In the genomic region with DNA sequence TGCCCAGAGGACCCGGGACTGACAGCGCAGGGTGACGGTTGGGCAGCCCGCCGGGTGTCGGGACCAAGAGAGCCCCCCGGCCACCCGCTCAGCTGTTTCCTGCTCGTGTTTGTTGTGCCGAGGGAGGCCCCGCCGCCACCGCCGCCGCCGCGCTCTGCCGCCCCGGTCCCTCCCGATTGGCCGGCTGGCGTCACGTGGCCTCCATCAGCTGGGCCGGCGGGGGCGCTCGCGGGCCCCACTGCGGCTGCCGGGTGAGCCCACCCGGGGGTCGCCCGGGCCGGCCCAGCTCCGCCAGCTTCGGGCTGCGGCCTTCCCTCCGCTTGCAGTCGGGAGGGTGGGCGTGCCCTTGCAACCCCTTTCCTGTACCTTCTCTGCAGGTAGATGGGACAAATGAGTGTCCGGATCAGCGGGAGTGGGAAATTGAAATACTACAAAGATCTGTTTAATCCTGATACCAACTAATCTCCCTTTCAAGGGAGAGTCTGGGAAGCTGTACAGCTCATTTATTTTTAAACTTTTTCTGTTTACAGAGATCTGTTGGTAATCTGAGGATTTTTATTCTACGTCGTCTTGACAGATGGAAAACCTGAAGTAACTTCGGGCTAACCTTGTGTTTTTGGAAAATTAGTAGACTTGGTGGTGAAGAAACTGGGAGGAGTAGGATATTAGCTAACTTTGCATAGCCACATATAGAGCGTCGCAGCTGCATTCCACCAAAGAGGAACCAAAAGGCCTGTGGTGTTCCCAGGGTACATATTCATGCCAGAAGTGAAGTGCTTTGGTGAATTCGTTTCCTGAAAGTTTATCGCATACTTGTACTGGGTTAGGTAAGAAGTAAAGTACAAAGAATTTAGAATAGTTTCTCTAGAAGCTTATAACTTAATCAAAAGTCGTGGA, we compare ENCODE assay signal across 8 cellular contexts. TPM values are rescaled to one million over a fixed set of nuclear protein-coding genes. Genes with fewer than 3 reads are reported as not detected.
DNase-seq lines count a peak whose midpoint lies in the region; ATAC-seq and TF ChIP-seq lines count a peak whose summit lies in the region.

No MANE protein-coding gene starts in this region.

- intact Hi-C loops in right cardiac atrium (cut with DNase I) (no loop called here), uterus (cut with DNase I; ENCODE audit: low total_unique reads) (no loop called here)

- H3K27ac ChIP-seq in right cardiac atrium (ENCODE audit: low read length): peak overlapping the region; percentile 69
- H3K27ac ChIP-seq in uterus: peak overlapping the region; percentile 96 to 100

- ATAC-seq in GM21528 (IDR thresholded peaks at IDR 0.05; ENCODE audit: low FRiP score, unreplicated experiment): peak; percentile 30
- ATAC-seq in right cardiac atrium: peak; percentile 38 to 49

- in situ Hi-C loops in Caki2 (cut with HindIII; ENCODE audit: low pct_unique_long_range_greater_than_20kb, low sequenced_read_pairs): no loop called here

- peak; percentile 82 for TF ChIP-seq POLR2A in uterus (IDR thresholded peaks at IDR 0.05)

- H3K27me3 ChIP-seq in right cardiac atrium (ENCODE audit: control insufficient read depth, insufficient read depth) (no peaks in the 10 kb centered on the region), uterus (no peaks in the 10 kb centered on the region)

- H3K9me3 ChIP-seq in right cardiac atrium (ENCODE audit: control insufficient read depth, low read length) (no peaks in the 10 kb centered on the region), uterus (no peaks in the 10 kb centered on the region)

- WGBS in right cardiac atrium: 4% methylated on average over 50 of the region's 50 CpGs

- peak; percentile 64 for DNase-seq in Caki2 (ENCODE audit: low read depth)
- DNase-seq in LoVo (ENCODE audit: low spot score): peak; percentile 63
- DNase-seq in T-helper 1 cell: peak; percentile 64 to 80 (median 72)
- peak in 54 of 56 donors; percentile 7 to 85 (median 58) for DNase-seq in amygdala (lab: John Stamatoyannopoulos, UW)
- peak; percentile 83 to 94 (median 93) for DNase-seq in right cardiac atrium
- DNase-seq in putamen (ENCODE audit: low spot score): peak; percentile 77
- peak; percentile 71 to 75 for DNase-seq in uterus

- H3K4me3 ChIP-seq in right cardiac atrium (ENCODE audit: low read length) (peak overlapping the region; percentile 84), uterus (peak overlapping the region; percentile 87 to 100)

- peak in 3 of 4 experiments; percentile 58 to 71 (median 59) for TF ChIP-seq CTCF in uterus (IDR thresholded peaks at IDR 0.05)

- no peaks in the 10 kb centered on the region for H3K36me3 ChIP-seq in uterus

- H3K4me1 ChIP-seq in right cardiac atrium (ENCODE audit: control insufficient read depth, insufficient read depth, low read length): no peaks in the 10 kb centered on the region
- peaks cover 0 to 4% of the 10 kb centered on the region in 2 donors for H3K4me1 ChIP-seq in uterus

RNA-seq across cellular contexts. Expression of gene YPEL5, which starts 1.2 kb away (rescaled TPM):
- total RNA-seq in Caki2 (2014; rRNA removed; shearing (Covaris generic); ENCODE audit: low replicate concordance): 39.3 and 56.5 TPM in 2 replicates
- 10 to 100 TPM; 56.9 to 71.7 (median 59.8) TPM for total RNA-seq in right cardiac atrium
- polyA plus RNA-seq in right cardiac atrium: 49.5 TPM
- 100 to 1,000 TPM in 2 of 4 donors, 10 to 100 TPM in 2; 79.1 to 131 (median 104) TPM for total RNA-seq in uterus

Comparison
In these comparisons a context has a peak if more than half of its experiments do, and no peak if none do; other contexts are left out.
1. Peak in every context shown above with its lines: DNase-seq, ATAC-seq, H3K4me3 ChIP-seq and H3K27ac ChIP-seq.